ENCODE assay signal across 9 cellular contexts in genomic region chr17:57106107-57106835, GRCh38. TPM values are rescaled to one million over a fixed set of nuclear protein-coding genes. Genes with fewer than 3 reads are reported as not detected.
DNase-seq lines count a peak whose midpoint lies in the region; ATAC-seq and TF ChIP-seq lines count a peak whose summit lies in the region.
"Had no signal": no experiment of that assay in that cellular context is flagged by ENCODE, and none has a peak within 500 bp of the region (broad histone marks: within the 10 kb centered on the region; RNA-seq: fewer than 3 reads in every experiment).

No MANE protein-coding gene starts in this region.

- peaks cover 61% of the 10 kb centered on the region for H3K4me1 ChIP-seq in mucosa of stomach (ENCODE audit: control insufficient read depth, insufficient read depth, low read length)
- peaks cover 0 to 23% (median 8%) of the 10 kb centered on the region in 6 donors for H3K4me1 ChIP-seq in spleen

- no peak overlapping the region for H3K27ac ChIP-seq in spleen
- H3K27ac ChIP-seq in CD4-positive, alpha-beta T cell (ENCODE audit: low read depth, low read length): no peak overlapping the region

- ATAC-seq in central memory CD8-positive, alpha-beta T cell (replicated peaks; ENCODE audit: extremely low read depth, poor library complexity, severe bottlenecking): no peak
- no peak for ATAC-seq in HG02678 (IDR thresholded peaks at IDR 0.05; ENCODE audit: unreplicated experiment)
- no peak for ATAC-seq in CD4-positive, alpha-beta T cell (ENCODE audit: poor library complexity)

- POLR2A ChIA-PET in CD4-positive, alpha-beta T cell (lab: Charles Lee): no interaction called here

- CTCF ChIA-PET in CD4-positive, alpha-beta T cell (lab: Charles Lee): interaction anchor here (0.9 kb wide), 1 partner anchor 19 kb away, joined by 3 read pairs; no protein-coding TSS in a partner anchor

- no peak for TF ChIP-seq CTCF in spleen (IDR thresholded peaks at IDR 0.05 in 8 of 11, conservative IDR thresholded peaks at IDR 0.05 in 3 of 11)
- no peak for TF ChIP-seq CTCF in CD4-positive, alpha-beta T cell (IDR thresholded peaks at IDR 0.05)

- peak overlapping the region; percentile 37 for H3K9ac ChIP-seq in mucosa of stomach (ENCODE audit: low read length)

- H3K4me1 Mint-ChIP-seq in central memory CD8-positive, alpha-beta T cell: no peaks in the 10 kb centered on the region
- H3K4me1 Mint-ChIP-seq in CD4-positive, alpha-beta T cell (ENCODE audit: low read depth): peaks cover 16% of the 10 kb centered on the region

- intact Hi-C loops in spleen (cut with DNase I; ENCODE audit: low total_unique reads): no loop called here
- intact Hi-C loops in CD4-positive, alpha-beta T cell (cut with DNase I, micrococcal nuclease): no loop called here

- H3K27ac Mint-ChIP-seq in central memory CD8-positive, alpha-beta T cell (ENCODE audit: low read depth): peak overlapping the region; percentile 23
- no peak overlapping the region for H3K27ac Mint-ChIP-seq in CD4-positive, alpha-beta T cell
- H3K27ac Mint-ChIP-seq: activated naive CD4-positive, alpha-beta T cell treated with anti-CD3 and anti-CD28 coated beads for 36 hours had no signal

- H3K27me3 ChIP-seq in mucosa of stomach (ENCODE audit: control insufficient read depth, insufficient read depth, low read length) (no peaks in the 10 kb centered on the region), spleen (replicated peaks in 1 of 7) (no peaks in the 10 kb centered on the region)
- no peaks in the 10 kb centered on the region for H3K27me3 ChIP-seq in CD4-positive, alpha-beta T cell (ENCODE audit: control insufficient read depth, insufficient read depth, low read length)

- no peak for TF ChIP-seq POLR2A in spleen (IDR thresholded peaks at IDR 0.05)

- H3K36me3 ChIP-seq in mucosa of stomach (ENCODE audit: control insufficient read depth, insufficient read depth, low read length) (peaks cover 10% of the 10 kb centered on the region), spleen (peaks cover 0 to 44% (median 3%) of the 10 kb centered on the region in 6 donors)

- H3K4me3 ChIP-seq in mucosa of stomach (ENCODE audit: low read length) (no peak overlapping the region), spleen (no peak overlapping the region)

- in situ Hi-C loops in G401 (cut with HindIII; ENCODE audit: low sequenced_read_pairs): no loop called here

- H3K4me3 Mint-ChIP-seq in central memory CD8-positive, alpha-beta T cell: no peak overlapping the region
- H3K4me3 Mint-ChIP-seq in CD4-positive, alpha-beta T cell: no peak overlapping the region
- H3K4me3 Mint-ChIP-seq: activated naive CD4-positive, alpha-beta T cell treated with anti-CD3 and anti-CD28 coated beads for 36 hours had no signal

- H3K9me3 ChIP-seq in mucosa of stomach (ENCODE audit: control insufficient read depth, low read length) (no peaks in the 10 kb centered on the region), spleen (no peaks in the 10 kb centered on the region)
- H3K9me3 ChIP-seq in CD4-positive, alpha-beta T cell (ENCODE audit: control insufficient read depth, low read length): no peaks in the 10 kb centered on the region

- no peaks in the 10 kb centered on the region for H3K9me3 Mint-ChIP-seq in central memory CD8-positive, alpha-beta T cell
- no peaks in the 10 kb centered on the region for H3K9me3 Mint-ChIP-seq in CD4-positive, alpha-beta T cell
- H3K9me3 Mint-ChIP-seq: activated naive CD4-positive, alpha-beta T cell treated with anti-CD3 and anti-CD28 coated beads for 36 hours had no signal

- DNase-seq in G401 (ENCODE audit: low spot score) (peak; percentile 90), M059J (ENCODE audit: low read depth) (peak; percentile 48), spleen (no peak)
- DNase-seq in central memory CD8-positive, alpha-beta T cell (ENCODE audit: low spot score in 2 of 2): no peak
- DNase-seq in activated CD8-positive, alpha-beta memory T cell treated with anti-CD3 and anti-CD28 coated beads, Interleukin-2, amount 50 U/mL, for 48 hours: no peak
- no peak for DNase-seq in CD4-positive, alpha-beta T cell
- DNase-seq: activated naive CD4-positive, alpha-beta T cell treated with anti-CD3 and anti-CD28 coated beads for 36 hours had no signal

- 88 to 92% (median 91%) methylated on average over 13 to 17 of the region's 17 CpGs for WGBS in spleen, 5 donors

- no peaks in the 10 kb centered on the region for H3K27me3 Mint-ChIP-seq in central memory CD8-positive, alpha-beta T cell
- H3K27me3 Mint-ChIP-seq in CD4-positive, alpha-beta T cell: no peaks in the 10 kb centered on the region

- peaks cover 3% of the 10 kb centered on the region for H3K36me3 Mint-ChIP-seq in central memory CD8-positive, alpha-beta T cell (ENCODE audit: insufficient read depth)
- H3K36me3 Mint-ChIP-seq in CD4-positive, alpha-beta T cell (ENCODE audit: low read depth): peaks cover 19% of the 10 kb centered on the region

RNA-seq across cellular contexts. Expression of gene AKAP1, which starts 21.2 kb away (rescaled TPM):
- total RNA-seq in G401 (2014; rRNA removed; shearing (Covaris generic)): 5.4 and 5.7 TPM in 2 replicates
- 6.9 and 21.4 TPM in 2 replicates for total RNA-seq in M059J (2014; rRNA removed; shearing (Covaris generic))
- 10 to 100 TPM; 15.0 to 23.9 (median 21.1) TPM for total RNA-seq in spleen
- polyA plus RNA-seq in spleen: 10 to 100 TPM in 1 of 3 donors, 1 to 10 TPM in 2; 6.7 to 12.5 (median 9.4) TPM
- 10 to 100 TPM; 20.3 to 23.1 TPM for total RNA-seq in CD4-positive, alpha-beta T cell

Comparison
In these comparisons a context has a peak if more than half of its experiments do, and no peak if none do; other contexts are left out.
1. DNase-seq: peak in G401 (single experiment) and M059J (single experiment); none in central memory CD8-positive, alpha-beta T cell (0 of 2), activated CD8-positive, alpha-beta memory T cell treated with anti-CD3 and anti-CD28 coated beads, Interleukin-2, amount 50 U/mL, for 48 hours (single experiment), spleen (single experiment) and CD4-positive, alpha-beta T cell (0 of 10).